ENCODE assay signal across 28 cellular contexts in the genomic region with DNA sequence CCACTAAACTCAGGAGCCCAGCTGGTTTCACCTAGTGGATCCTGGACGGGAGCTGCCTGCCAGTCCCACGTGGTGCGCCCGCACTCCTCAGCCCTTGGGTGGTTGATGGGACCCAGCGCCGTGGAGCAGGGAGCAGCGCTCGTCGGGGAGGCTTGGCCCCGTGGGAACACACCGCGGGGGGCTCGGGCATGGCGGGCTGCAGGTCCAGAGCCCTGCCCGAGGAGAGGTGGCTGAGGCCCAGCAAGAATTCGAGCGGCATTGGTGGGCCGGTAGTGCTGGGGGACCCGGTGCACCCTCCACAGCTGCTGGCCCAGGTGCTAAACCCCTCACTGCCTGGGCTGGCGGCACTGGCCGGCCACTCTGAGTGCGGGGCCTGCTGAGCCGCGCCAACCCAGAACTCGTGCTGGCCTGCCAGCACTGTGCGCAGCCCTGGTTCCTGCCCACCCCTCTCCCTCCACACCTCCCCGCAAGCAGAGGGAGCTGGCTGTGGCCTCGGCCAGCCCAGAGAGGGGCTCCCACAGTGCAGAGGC.
"Had no signal": no experiment of that assay in that cellular context is flagged by ENCODE, and none has a peak within 500 bp of the region (broad histone marks: within the 10 kb centered on the region; RNA-seq: fewer than 3 reads in every experiment).

No MANE protein-coding gene starts in this region.

- H3K27me3 ChIP-seq: stomach, suprapubic skin, testis, thyroid gland, tibial artery, tibial nerve, transverse colon, upper lobe of left lung, upper lobe of right lung, uterus, vagina had no signal

- H3K27ac ChIP-seq: stomach, suprapubic skin, testis, thoracic aorta, thyroid gland, tibial artery, tibial nerve, transverse colon, upper lobe of left lung, upper lobe of right lung, uterus, vagina had no signal

- H3K36me3 Mint-ChIP-seq: stimulated activated effector memory CD8-positive, alpha-beta T cell treated with anti-CD3 and anti-CD28 coated beads, Interleukin-12 subunit alpha, Interleukin-12 subunit beta, amount 100 ng/mL, for 72 hours; stimulated activated memory B cell treated with anti-CD40 and anti-IgM and Interleukin-4, amounts not matched to agents 10 μg/mL and 1 μg/mL and 100 μg/mL, for 72 hours; stimulated activated naive B cell treated with anti-CD40 and anti-IgM and Interleukin-4, amounts not matched to agents 10 μg/mL and 1 μg/mL and 100 μg/mL, for 72 hours; type B pancreatic cell had no signal

- H3K9me3 Mint-ChIP-seq: stimulated activated effector memory CD8-positive, alpha-beta T cell treated with anti-CD3 and anti-CD28 coated beads, Interleukin-12 subunit alpha, Interleukin-12 subunit beta, amount 100 ng/mL, for 72 hours; stimulated activated memory B cell treated with anti-CD40 and anti-IgM and Interleukin-4, amounts not matched to agents 10 μg/mL and 1 μg/mL and 100 μg/mL, for 72 hours; stimulated activated naive CD8-positive, alpha-beta T cell treated with anti-CD3 and anti-CD28 coated beads, Interleukin-15, amount 100 ng/mL, for 72 hours; stimulated activated naive CD8-positive, alpha-beta T cell treated with anti-CD3 and anti-CD28 coated beads, Interleukin-15, Interleukin-2, amounts not matched to agents 100 ng/mL and 50 ng/mL, for 24 hours; type B pancreatic cell had no signal

- H3K36me3 ChIP-seq: stomach, suprapubic skin, thoracic aorta, thyroid gland, tibial artery, tibial nerve, transverse colon, upper lobe of left lung, upper lobe of right lung, uterus, vagina had no signal

- ATAC-seq: stimulated activated effector memory CD8-positive, alpha-beta T cell treated with anti-CD3 and anti-CD28 coated beads, Interleukin-12 subunit alpha, Interleukin-12 subunit beta, amount 100 ng/mL, for 72 hours; stimulated activated memory B cell treated with anti-CD40 and anti-IgM and Interleukin-4, amounts not matched to agents 10 μg/mL and 1 μg/mL and 100 μg/mL, for 72 hours; stimulated activated naive B cell treated with anti-CD40 and anti-IgM and Interleukin-4, amounts not matched to agents 10 μg/mL and 1 μg/mL and 100 μg/mL, for 72 hours; stimulated activated naive CD8-positive, alpha-beta T cell treated with anti-CD3 and anti-CD28 coated beads, Interleukin-15, amount 100 ng/mL, for 72 hours; stimulated activated naive CD8-positive, alpha-beta T cell treated with anti-CD3 and anti-CD28 coated beads, Interleukin-15, Interleukin-2, amounts not matched to agents 100 U/mL and 50 U/mL, for 24 hours; upper lobe of right lung had no signal

- H3K4me1 ChIP-seq: stomach, testis, thyroid gland, tibial artery, uterus, vagina had no signal

- H3K4me1 Mint-ChIP-seq: stimulated activated memory B cell treated with anti-CD40 and anti-IgM and Interleukin-4, amounts not matched to agents 10 μg/mL and 1 μg/mL and 100 μg/mL, for 72 hours had no signal

- H3K27ac Mint-ChIP-seq: stimulated activated effector memory CD8-positive, alpha-beta T cell treated with anti-CD3 and anti-CD28 coated beads, Interleukin-12 subunit alpha, Interleukin-12 subunit beta, amount 100 ng/mL, for 72 hours; stimulated activated memory B cell treated with anti-CD40 and anti-IgM and Interleukin-4, amounts not matched to agents 10 μg/mL and 1 μg/mL and 100 μg/mL, for 72 hours; stimulated activated naive B cell treated with anti-CD40 and anti-IgM and Interleukin-4, amounts not matched to agents 10 μg/mL and 1 μg/mL and 100 μg/mL, for 72 hours; stimulated activated naive CD8-positive, alpha-beta T cell treated with anti-CD3 and anti-CD28 coated beads, Interleukin-15, amount 100 ng/mL, for 72 hours; stimulated activated naive CD8-positive, alpha-beta T cell treated with anti-CD3 and anti-CD28 coated beads, Interleukin-15, Interleukin-2, amounts not matched to agents 100 ng/mL and 50 ng/mL, for 24 hours; type B pancreatic cell had no signal

- H3K27me3 Mint-ChIP-seq: stimulated activated memory B cell treated with anti-CD40 and anti-IgM and Interleukin-4, amounts not matched to agents 10 μg/mL and 1 μg/mL and 100 μg/mL, for 72 hours; type B pancreatic cell had no signal

- DNase-seq: stimulated activated CD4-positive, alpha-beta T cell treated with anti-CD3 and anti-CD28 coated beads, Interleukin-2, amount 100 ng/mL, for 48 hours; stimulated activated CD4-positive, alpha-beta T cell treated with anti-CD3 and anti-CD28 coated beads, Interleukin-4, amount 100 ng/mL, for 1 hour; stimulated activated CD4-positive, alpha-beta T cell treated with anti-CD3 and anti-CD28 coated beads, Interleukin-4, amount 100 ng/mL, for 24 hours; stimulated activated CD4-positive, alpha-beta T cell treated with anti-CD3 and anti-CD28 coated beads, Interleukin-4, amount 100 ng/mL, for 4 hours; stimulated activated CD8-positive, alpha-beta memory T cell treated with anti-CD3 and anti-CD28 coated beads, Interleukin-4, amount 100 ng/mL, for 48 hours; stimulated activated naive B cell treated with anti-CD40 and anti-IgM and Interleukin-4, amounts not matched to agents 10 μg/mL and 1 μg/mL and 100 μg/mL, for 72 hours; stimulated activated naive CD4-positive, alpha-beta T cell; stimulated activated naive CD4-positive, alpha-beta T cell treated with Interleukin-2 at 50 U/mL for 16 hours; stimulated activated naive CD8-positive, alpha-beta T cell treated with anti-CD3 and anti-CD28 coated beads, Interleukin-15, amount 100 ng/mL, for 72 hours; stimulated activated naive CD8-positive, alpha-beta T cell treated with anti-CD3 and anti-CD28 coated beads, Interleukin-15, Interleukin-2, amounts not matched to agents 100 U/mL and 50 U/mL, for 24 hours; stomach; substantia nigra; testis; thyroid gland; tibial artery; transverse colon; trophoblast cell; upper lobe of right lung; uterus had no signal

- H3K9me3 ChIP-seq: stomach, suprapubic skin, testis, thoracic aorta, thyroid gland, tibial artery, tibial nerve, transverse colon, upper lobe of left lung, upper lobe of right lung, uterus, vagina had no signal

- H3K4me3 Mint-ChIP-seq: stimulated activated effector memory CD8-positive, alpha-beta T cell treated with anti-CD3 and anti-CD28 coated beads, Interleukin-12 subunit alpha, Interleukin-12 subunit beta, amount 100 ng/mL, for 72 hours; stimulated activated memory B cell treated with anti-CD40 and anti-IgM and Interleukin-4, amounts not matched to agents 10 μg/mL and 1 μg/mL and 100 μg/mL, for 72 hours; stimulated activated naive B cell treated with anti-CD40 and anti-IgM and Interleukin-4, amounts not matched to agents 10 μg/mL and 1 μg/mL and 100 μg/mL, for 72 hours; stimulated activated naive CD8-positive, alpha-beta T cell treated with anti-CD3 and anti-CD28 coated beads, Interleukin-15, amount 100 ng/mL, for 72 hours; stimulated activated naive CD8-positive, alpha-beta T cell treated with anti-CD3 and anti-CD28 coated beads, Interleukin-15, Interleukin-2, amounts not matched to agents 100 ng/mL and 50 ng/mL, for 24 hours; type B pancreatic cell had no signal

- H3K4me3 ChIP-seq: stomach, suprapubic skin, testis, thoracic aorta, thyroid gland, tibial artery, tibial nerve, transverse colon, upper lobe of left lung, upper lobe of right lung, uterus, vagina had no signal
